1 cellular context compared by ENCODE assay signal in genomic region chr17:75356260-75356937, GRCh38.
TF ChIP-seq lines count a peak whose summit lies in the region.

No MANE protein-coding gene starts in this region.

TF ChIP-seq in HepG2, 621 proteins besides CTCF, POLR2A, EP300 and RAD21 (continued from another document and continues in another):
- TF ChIP-seq ARID5B (CRISPR knock-in tag; IDR thresholded peaks at IDR 0.05) (peak; percentile 53; the same call in 1 of the 2 replicates), ZSCAN9 (CRISPR knock-in tag; IDR thresholded peaks at IDR 0.05; ENCODE audit: borderline replicate concordance) (no peak), ZNF414 (CRISPR knock-in tag; IDR thresholded peaks at IDR 0.05) (no peak), RCOR2 (CRISPR knock-in tag; IDR thresholded peaks at IDR 0.05) (peak; percentile 53; the same call in 1 of the 2 replicates), HDAC6 (IDR thresholded peaks at IDR 0.05; ENCODE audit: low read depth, low read length) (no peak), MED1 (CRISPR knock-in tag; IDR thresholded peaks at IDR 0.05) (peak; percentile 4; the same call in 1 of the 2 replicates), RBM39 (IDR thresholded peaks at IDR 0.05; ENCODE audit: low read depth, low read length, poor library complexity, severe bottlenecking) (no peak), ZBTB38 (CRISPR knock-in tag; IDR thresholded peaks at IDR 0.05) (no peak; the same call in 1 of the 2 replicates), ZBTB7A (CRISPR knock-in tag; IDR thresholded peaks at IDR 0.05) (no peak), SCMH1 (CRISPR knock-in tag; IDR thresholded peaks at IDR 0.05; ENCODE audit: borderline replicate concordance) (no peak), NR1H2 (CRISPR knock-in tag; IDR thresholded peaks at IDR 0.05; ENCODE audit: borderline replicate concordance, low read depth) (no peak), TGIF2 (CRISPR knock-in tag; IDR thresholded peaks at IDR 0.05) (no peak), ZBTB43 (CRISPR knock-in tag; conservative IDR thresholded peaks at IDR 0.05) (no peak), ZNF292 (CRISPR knock-in tag; IDR thresholded peaks at IDR 0.05; ENCODE audit: borderline replicate concordance, low read depth) (0 out of 2 replicates have a peak, but pooled peaks have one; percentile 13), ZNF784 (CRISPR knock-in tag; IDR thresholded peaks at IDR 0.05; ENCODE audit: borderline replicate concordance) (no peak), SAP130 (CRISPR knock-in tag; IDR thresholded peaks at IDR 0.05; ENCODE audit: low read depth) (peak; percentile 41; the same call in 1 of the 2 replicates), REPIN1 (CRISPR knock-in tag; IDR thresholded peaks at IDR 0.05; ENCODE audit: borderline replicate concordance, low read depth) (no peak), HDAC2 (CRISPR knock-in tag; IDR thresholded peaks at IDR 0.05) (peak; percentile 70; the same call in 1 of the 2 replicates), ZMYM4 (CRISPR knock-in tag; IDR thresholded peaks at IDR 0.05) (peak; percentile 55; the same call in 1 of the 2 replicates), PRDM10 (CRISPR knock-in tag; IDR thresholded peaks at IDR 0.05; ENCODE audit: low read depth) (no peak), SIX4 (CRISPR knock-in tag; IDR thresholded peaks at IDR 0.05) (0 out of 2 replicates have a peak, but pooled peaks have one; percentile 16), ATAD3A (CRISPR knock-in tag; IDR thresholded peaks at IDR 0.05) (no peak), ZNF33A (CRISPR knock-in tag; IDR thresholded peaks at IDR 0.05; ENCODE audit: borderline replicate concordance) (no peak), NBN (conservative IDR thresholded peaks at IDR 0.05) (no peak), MIXL1 (CRISPR knock-in tag; IDR thresholded peaks at IDR 0.05) (peak; percentile 59; the same call in 1 of the 2 replicates), TBP (CRISPR knock-in tag; IDR thresholded peaks at IDR 0.05) (no peak), SALL1 (CRISPR knock-in tag; IDR thresholded peaks at IDR 0.05) (peak; percentile 51), JUNB (CRISPR knock-in tag; IDR thresholded peaks at IDR 0.05; ENCODE audit: borderline replicate concordance) (no peak), RXRB (CRISPR knock-in tag; IDR thresholded peaks at IDR 0.05; ENCODE audit: borderline replicate concordance) (peak; percentile 74), ZNF652 (CRISPR knock-in tag; IDR thresholded peaks at IDR 0.05; ENCODE audit: borderline replicate concordance, low read depth) (no peak), ZNF512 (CRISPR knock-in tag; IDR thresholded peaks at IDR 0.05) (no peak), ZNF83 (CRISPR knock-in tag; IDR thresholded peaks at IDR 0.05; ENCODE audit: borderline replicate concordance) (no peak), ZNF512B (CRISPR knock-in tag; IDR thresholded peaks at IDR 0.05; ENCODE audit: borderline replicate concordance) (no peak), ZNF124 (CRISPR knock-in tag; IDR thresholded peaks at IDR 0.05) (no peak), CAMTA2 (CRISPR knock-in tag; IDR thresholded peaks at IDR 0.05; ENCODE audit: borderline replicate concordance) (no peak), YY1 (IDR thresholded peaks at IDR 0.05; ENCODE audit: insufficient read depth, insufficient replicate concordance, low read depth, low read length) (no peak), DNMT1 (CRISPR knock-in tag; IDR thresholded peaks at IDR 0.05) (no peak), ZNF709 (CRISPR knock-in tag; IDR thresholded peaks at IDR 0.05) (0 out of 2 replicates have a peak, but pooled peaks have one; percentile 7), HOMEZ (CRISPR knock-in tag; IDR thresholded peaks at IDR 0.05; ENCODE audit: low read depth) (peak; percentile 37; the same call in 1 of the 2 replicates), ZMYM2 (CRISPR knock-in tag; IDR thresholded peaks at IDR 0.05) (no peak), PLSCR1 (CRISPR knock-in tag; IDR thresholded peaks at IDR 0.05; ENCODE audit: borderline replicate concordance) (no peak), ZNF737 (CRISPR knock-in tag; IDR thresholded peaks at IDR 0.05; ENCODE audit: borderline replicate concordance) (no peak), ZNF460 (CRISPR knock-in tag; IDR thresholded peaks at IDR 0.05; ENCODE audit: borderline replicate concordance) (peak; percentile 56; the same call in 1 of the 2 replicates), ZBTB46 (CRISPR knock-in tag; IDR thresholded peaks at IDR 0.05; ENCODE audit: borderline replicate concordance) (no peak)
